ENCODE assay signal across 27 cellular contexts in genomic region chr5:40547557-40547956, GRCh38.
"Had no signal": no experiment of that assay in that cellular context is flagged by ENCODE, and none has a peak within 500 bp of the region (broad histone marks: within the 10 kb centered on the region; RNA-seq: fewer than 3 reads in every experiment).

No MANE protein-coding gene starts in this region.

- DNase-seq: activated CD4-positive, alpha-beta memory T cell treated with anti-CD3 and anti-CD28 coated beads for 36 hours; activated CD4-positive, alpha-beta T cell treated with anti-CD3 and anti-CD28 coated beads for 48 hours; activated CD8-positive, alpha-beta memory T cell treated with anti-CD3 and anti-CD28 coated beads, Interleukin-2, amount 50 U/mL, for 48 hours; activated T-cell treated with anti-CD3 and anti-CD28 coated beads, Interleukin-2, amount 50 U/mL, for 24 hours; anterior cingulate cortex; endodermal cell; esophagus squamous epithelium; heart right ventricle; kidney glomerular epithelial cell; left lung; lower lobe of right lung; mesendoderm; mucosa of descending colon; stimulated activated CD4-positive, alpha-beta T cell treated with anti-CD3 and anti-CD28 coated beads, Interleukin-2, amount 100 ng/mL, for 48 hours; stimulated activated naive CD8-positive, alpha-beta T cell treated with anti-CD3 and anti-CD28 coated beads, Interleukin-15, Interleukin-2, amounts not matched to agents 100 U/mL and 50 U/mL, for 24 hours; T-cell; testis; transverse colon; uterus had no signal

- ATAC-seq: heart right ventricle; left lung; natural killer cell treated with Interleukin-12 subunit alpha and Interleukin-12 subunit beta and Interleukin-15 and Interleukin-18, amount 100 ng/mL, for 72 hours; stimulated activated naive CD8-positive, alpha-beta T cell treated with anti-CD3 and anti-CD28 coated beads, Interleukin-15, Interleukin-2, amounts not matched to agents 100 U/mL and 50 U/mL, for 24 hours; T-cell had no signal

- H3K27ac Mint-ChIP-seq: activated CD4-positive, alpha-beta memory T cell treated with anti-CD3 and anti-CD28 coated beads for 36 hours; activated naive CD4-positive, alpha-beta T cell treated with anti-CD3 and anti-CD28 coated beads, Interleukin-2, amount 50 U/mL, for 24 hours; activated T-cell treated with anti-CD3 and anti-CD28 coated beads, Interleukin-2, amount 50 U/mL, for 24 hours; dendritic cell treated with granulocyte-macrophage colony-stimulating factor and Interleukin-4, amounts not matched to agents 40 ng/mL and 50 ng/mL, for 4 days; endodermal cell; natural killer cell treated with Interleukin-12 subunit alpha and Interleukin-12 subunit beta and Interleukin-15 and Interleukin-18, amount 100 ng/mL, for 72 hours; progenitor cell of endocrine pancreas; T-cell; T-helper 2 cell treated with Interferon-gamma antibody and Interleukin-4, amounts not matched to agents 5 μg/mL and 100 μg/mL, for 36 hours had no signal

- H3K4me1 ChIP-seq: testis, uterus had no signal

- H3K4me3 ChIP-seq: esophagus squamous epithelium, heart right ventricle, left lung, lower lobe of right lung, mucosa of descending colon, right lobe of liver, testis, transverse colon, uterus had no signal

- H3K4me1 Mint-ChIP-seq: activated naive CD4-positive, alpha-beta T cell treated with anti-CD3 and anti-CD28 coated beads, Interleukin-2, amount 50 U/mL, for 24 hours; central memory CD8-positive, alpha-beta T cell; endodermal cell; T-cell had no signal

- H3K36me3 ChIP-seq: esophagus squamous epithelium, heart right ventricle, left lung, lower lobe of right lung, right lobe of liver, transverse colon, uterus had no signal

- H3K27me3 Mint-ChIP-seq: activated CD4-positive, alpha-beta memory T cell treated with anti-CD3 and anti-CD28 coated beads for 36 hours; activated naive CD4-positive, alpha-beta T cell treated with anti-CD3 and anti-CD28 coated beads, Interleukin-2, amount 50 U/mL, for 24 hours; activated T-cell treated with anti-CD3 and anti-CD28 coated beads, Interleukin-2, amount 50 U/mL, for 24 hours; central memory CD8-positive, alpha-beta T cell; dendritic cell treated with granulocyte-macrophage colony-stimulating factor and Interleukin-4, amounts not matched to agents 40 ng/mL and 50 ng/mL, for 4 days; natural killer cell treated with Interleukin-12 subunit alpha and Interleukin-12 subunit beta and Interleukin-15 and Interleukin-18, amount 100 ng/mL, for 72 hours; progenitor cell of endocrine pancreas; T-cell had no signal

- H3K27me3 ChIP-seq: esophagus squamous epithelium, heart right ventricle, left lung, right lobe of liver, testis, transverse colon, uterus had no signal

- H3K4me3 Mint-ChIP-seq: activated CD4-positive, alpha-beta memory T cell treated with anti-CD3 and anti-CD28 coated beads for 36 hours; activated naive CD4-positive, alpha-beta T cell treated with anti-CD3 and anti-CD28 coated beads, Interleukin-2, amount 50 U/mL, for 24 hours; activated T-cell treated with anti-CD3 and anti-CD28 coated beads, Interleukin-2, amount 50 U/mL, for 24 hours; central memory CD8-positive, alpha-beta T cell; dendritic cell treated with granulocyte-macrophage colony-stimulating factor and Interleukin-4, amounts not matched to agents 40 ng/mL and 50 ng/mL, for 4 days; endodermal cell; natural killer cell treated with Interleukin-12 subunit alpha and Interleukin-12 subunit beta and Interleukin-15 and Interleukin-18, amount 100 ng/mL, for 72 hours; T-cell; T-helper 2 cell treated with Interferon-gamma antibody and Interleukin-4, amounts not matched to agents 5 μg/mL and 100 μg/mL, for 36 hours had no signal

- FAIRE-seq: bronchial epithelial cell had no signal

- H3K9me3 ChIP-seq: esophagus squamous epithelium, left lung, lower lobe of right lung, mucosa of descending colon, right lobe of liver, testis, transverse colon, uterus had no signal

- H3K9me3 Mint-ChIP-seq: activated CD4-positive, alpha-beta memory T cell treated with anti-CD3 and anti-CD28 coated beads for 36 hours; activated naive CD4-positive, alpha-beta T cell treated with anti-CD3 and anti-CD28 coated beads, Interleukin-2, amount 50 U/mL, for 24 hours; activated T-cell treated with anti-CD3 and anti-CD28 coated beads, Interleukin-2, amount 50 U/mL, for 24 hours; central memory CD8-positive, alpha-beta T cell; dendritic cell treated with granulocyte-macrophage colony-stimulating factor and Interleukin-4, amounts not matched to agents 40 ng/mL and 50 ng/mL, for 4 days; endodermal cell; natural killer cell treated with Interleukin-12 subunit alpha and Interleukin-12 subunit beta and Interleukin-15 and Interleukin-18, amount 100 ng/mL, for 72 hours; T-cell had no signal

- H3K27ac ChIP-seq: esophagus squamous epithelium, heart right ventricle, left lung, lower lobe of right lung, right lobe of liver, testis, transverse colon, uterus had no signal

- H3K36me3 Mint-ChIP-seq: activated CD4-positive, alpha-beta memory T cell treated with anti-CD3 and anti-CD28 coated beads for 36 hours; activated naive CD4-positive, alpha-beta T cell treated with anti-CD3 and anti-CD28 coated beads, Interleukin-2, amount 50 U/mL, for 24 hours; natural killer cell treated with Interleukin-12 subunit alpha and Interleukin-12 subunit beta and Interleukin-15 and Interleukin-18, amount 100 ng/mL, for 72 hours; T-cell had no signal
